In genomic region chr5:177447611-177448243, GRCh38 we compare ENCODE assay signal across 8 cellular contexts. TPM values are rescaled to one million over a fixed set of nuclear protein-coding genes. Genes with fewer than 3 reads are reported as not detected.
DNase-seq lines count a peak whose midpoint lies in the region; ATAC-seq and TF ChIP-seq lines count a peak whose summit lies in the region.

No MANE protein-coding gene starts in this region.

- H3K27me3 ChIP-seq in BLaER1 (no peaks in the 10 kb centered on the region), SK-N-SH (ENCODE audit: insufficient read depth) (no peaks in the 10 kb centered on the region)

- ATAC-seq in GM19452 (IDR thresholded peaks at IDR 0.05; ENCODE audit: unreplicated experiment): no peak
- no peak for ATAC-seq in HG03108 (IDR thresholded peaks at IDR 0.05; ENCODE audit: unreplicated experiment)

- DNase-seq in GOT3 (lab: John Stamatoyannopoulos, UW) (peak; percentile 88), SK-N-SH (peak; percentile 77), endothelial cell (ENCODE audit: low spot score) (peak; percentile 41), midbrain (lab: John Stamatoyannopoulos, UW) (peak; percentile 89), epidermal melanocyte (ENCODE audit: insufficient read length, low spot score) (no peak)

- H3K4me1 ChIP-seq in BLaER1 (peaks cover 76% of the 10 kb centered on the region), SK-N-SH (ENCODE audit: control insufficient read depth in 1 of 2, insufficient read depth in 2 of 2, low read depth in 1 of 2, low read length in 1 of 2) (peaks cover 23 to 52% of the 10 kb centered on the region in 2 experiments)

- peaks cover 7% of the 10 kb centered on the region for H3K36me3 Mint-ChIP-seq in endothelial cell (ENCODE audit: low read depth, unreplicated experiment)

- peaks cover 31% of the 10 kb centered on the region for H3K27me3 Mint-ChIP-seq in endothelial cell (ENCODE audit: unreplicated experiment)

- peaks cover 12% of the 10 kb centered on the region for H3K4me1 Mint-ChIP-seq in endothelial cell (ENCODE audit: unreplicated experiment)

- no peaks in the 10 kb centered on the region for H3K9me3 ChIP-seq in BLaER1
- no peaks in the 10 kb centered on the region for H3K9me3 ChIP-seq in SK-N-SH

- TF ChIP-seq EP300 in SK-N-SH (IDR thresholded peaks at IDR 0.05; ENCODE audit: borderline replicate concordance in 1 of 2, low read depth in 1 of 2, low read length in 1 of 2): peak in 1 of 2 experiments; percentile 84; a peak in 1 of 4 replicates

- TF ChIP-seq CTCF in SK-N-SH (IDR thresholded peaks at IDR 0.05) (peak; percentile 33), endothelial cell (IDR thresholded peaks at IDR 0.05; ENCODE audit: unreplicated experiment) (no peak)

- H3K4me3 Mint-ChIP-seq in endothelial cell (ENCODE audit: unreplicated experiment): peak overlapping the region; percentile 42

- 5% methylated on average over 18 of the region's 23 CpGs for WGBS in SK-N-SH (ENCODE audit: low lambda C conversion rate)

- CTCF ChIA-PET in SK-N-SH (lab: Yijun Ruan, JAX): interaction anchor here (0.8 to 15.5 kb wide), 14 partner anchors 8 to 144 kb away, joined by 3 to 318 read pairs (median 4); partner anchors contain the start of genes GRK6, PDLIM7, PFN3 and PRELID1

- no peaks in the 10 kb centered on the region for H3K9me2 ChIP-seq in SK-N-SH

- H3K4me3 ChIP-seq in BLaER1: peak overlapping the region; percentile 81
- peak overlapping the region; percentile 66 to 77 for H3K4me3 ChIP-seq in SK-N-SH (ENCODE audit: low read depth in 2 of 2, low read length in 1 of 2)

- peak overlapping the region; percentile 89 for H3K9ac ChIP-seq in BLaER1
- peak overlapping the region; percentile 92 for H3K9ac ChIP-seq in SK-N-SH

- H3F3A ChIP-seq in SK-N-SH (replicated peaks; ENCODE audit: insufficient read depth): peaks cover 21% of the 10 kb centered on the region

- peaks cover 39% of the 10 kb centered on the region for H4K20me1 ChIP-seq in BLaER1
- H4K20me1 ChIP-seq in SK-N-SH (ENCODE audit: insufficient read depth): 0 out of 2 replicates have a peak, but pooled peaks cover 9% of the 10 kb centered on the region

- POLR2A ChIA-PET in SK-N-SH (lab: Yijun Ruan, JAX): interaction anchor here (0.6 to 6.1 kb wide), 5 partner anchors 21 to 57 kb away, joined by 3 to 46 read pairs (median 3); partner anchors contain the start of gene GRK6

- H3K36me3 ChIP-seq in BLaER1: peaks cover 22% of the 10 kb centered on the region
- H3K36me3 ChIP-seq in SK-N-SH (replicated peaks in 1 of 2; ENCODE audit: control insufficient read depth in 1 of 2, insufficient read depth in 2 of 2, low read length in 1 of 2): peaks cover 5 to 12% of the 10 kb centered on the region in 2 experiments

- H3K4me2 ChIP-seq in BLaER1: peak overlapping the region; percentile 92
- H3K4me2 ChIP-seq in SK-N-SH: peak overlapping the region; percentile 86

- peak overlapping the region; percentile 85 for H3K27ac ChIP-seq in BLaER1
- peak overlapping the region; percentile 93 to 96 for H3K27ac ChIP-seq in SK-N-SH (ENCODE audit: low read depth in 2 of 2, low read length in 1 of 2)

- H2AFZ ChIP-seq in SK-N-SH (ENCODE audit: low read depth): peak overlapping the region; percentile 33; the same call in 1 of the 2 replicates

- H3K9me3 Mint-ChIP-seq in endothelial cell (ENCODE audit: unreplicated experiment): no peaks in the 10 kb centered on the region

- no peak for TF ChIP-seq RAD21 in SK-N-SH (IDR thresholded peaks at IDR 0.05; ENCODE audit: low read length)

- no peak overlapping the region for H3K27ac Mint-ChIP-seq in endothelial cell (ENCODE audit: unreplicated experiment)

- peaks cover 27% of the 10 kb centered on the region for H3K79me2 ChIP-seq in SK-N-SH (ENCODE audit: insufficient read depth)

TF ChIP-seq in SK-N-SH, 30 proteins besides CTCF, POLR2A, EP300 and RAD21 (continues in another document):
- TF ChIP-seq FOXJ3 (CRISPR knock-in tag; IDR thresholded peaks at IDR 0.05) (no peak), POLR2AphosphoS5 (IDR thresholded peaks at IDR 0.05; ENCODE audit: low read depth, low read length) (peak; percentile 83), NFIC (IDR thresholded peaks at IDR 0.05; ENCODE audit: borderline replicate concordance) (peak; percentile 95), YY1 (IDR thresholded peaks at IDR 0.05; ENCODE audit: low read depth) (peak; percentile 79), GATA2 (CRISPR knock-in tag; IDR thresholded peaks at IDR 0.05) (no peak), RFX5 (IDR thresholded peaks at IDR 0.05; ENCODE audit: low read length) (no peak), SMC3 (IDR thresholded peaks at IDR 0.05; ENCODE audit: low read depth, low read length) (no peak), MAX (IDR thresholded peaks at IDR 0.05; ENCODE audit: low read depth) (peak; percentile 98), IRF3 (IDR thresholded peaks at IDR 0.05; ENCODE audit: low read depth, low read length) (no peak), TCF12 (IDR thresholded peaks at IDR 0.05) (peak; percentile 83), MXI1 (IDR thresholded peaks at IDR 0.05; ENCODE audit: low read depth, low read length) (peak; percentile 60), TAF1 (IDR thresholded peaks at IDR 0.05; ENCODE audit: borderline replicate concordance, low read depth, low read length) (peak; percentile 74; the same call in 1 of the 2 replicates), FOSL2 (IDR thresholded peaks at IDR 0.05; ENCODE audit: borderline replicate concordance, low read depth) (peak; percentile 89), USF2 (IDR thresholded peaks at IDR 0.05; ENCODE audit: borderline replicate concordance, low read depth, low read length) (no peak), REST (IDR thresholded peaks at IDR 0.05; ENCODE audit: low read depth, low read length) (no peak)

RNA-seq across cellular contexts. Expression of gene PRR7, which starts 1.1 kb away (rescaled TPM):
- 12.5 and 17.1 TPM in 2 replicates for polyA plus RNA-seq in SK-N-SH (2012; rRNA removed)
- polyA plus RNA-seq in SK-N-SH (2012; cell fraction: cytosol; rRNA removed): 12.6 and 23.0 TPM in 2 replicates
- polyA plus RNA-seq in SK-N-SH (2012; cell fraction: nucleus; rRNA removed): 29.5 and 41.3 TPM in 2 replicates
- total RNA-seq in endothelial cell (ENCODE audit: unreplicated experiment): 0.97 TPM

RNA-seq across cellular contexts. Expression of gene GRK6, which starts 21.3 kb away (rescaled TPM):
- 35.9 and 39.5 TPM in 2 replicates for polyA plus RNA-seq in SK-N-SH (2012; rRNA removed)
- polyA plus RNA-seq in SK-N-SH (2012; cell fraction: cytosol; rRNA removed): 28.3 and 36.2 TPM in 2 replicates
- polyA plus RNA-seq in SK-N-SH (2012; cell fraction: nucleus; rRNA removed): 28.0 and 30.6 TPM in 2 replicates
- total RNA-seq in endothelial cell (ENCODE audit: unreplicated experiment): 33.1 TPM

RNA-seq across cellular contexts. Expression of gene DBN1, which starts 25.7 kb away (rescaled TPM):
- 176 and 244 TPM in 2 replicates for polyA plus RNA-seq in SK-N-SH (2012; rRNA removed)
- polyA plus RNA-seq in SK-N-SH (2012; cell fraction: cytosol; rRNA removed): 109 and 114 TPM in 2 replicates
- 1,021 and 1,050 TPM in 2 replicates for polyA plus RNA-seq in SK-N-SH (2012; cell fraction: nucleus; rRNA removed)
- 315 TPM for total RNA-seq in endothelial cell (ENCODE audit: unreplicated experiment)

RNA-seq across cellular contexts. Expression of gene F12, which starts 38.4 kb away (rescaled TPM):
- 3.8 and 4.3 TPM in 2 replicates for polyA plus RNA-seq in SK-N-SH (2012; rRNA removed)
- 1.2 and 3.0 TPM in 2 replicates for polyA plus RNA-seq in SK-N-SH (2012; cell fraction: cytosol; rRNA removed)
- polyA plus RNA-seq in SK-N-SH (2012; cell fraction: nucleus; rRNA removed): 8.5 and 16.3 TPM in 2 replicates
- 1.4 TPM for total RNA-seq in endothelial cell (ENCODE audit: unreplicated experiment)

RNA-seq across cellular contexts. Expression of gene PFN3, which starts 47.3 kb away (rescaled TPM):
- not detected in 2 replicates for polyA plus RNA-seq in SK-N-SH (2012; rRNA removed)
- not detected in 2 replicates for polyA plus RNA-seq in SK-N-SH (2012; cell fraction: cytosol; rRNA removed)
- polyA plus RNA-seq in SK-N-SH (2012; cell fraction: nucleus; rRNA removed): not detected in 2 replicates
- not detected for total RNA-seq in endothelial cell (ENCODE audit: unreplicated experiment)
